In the genomic region with DNA sequence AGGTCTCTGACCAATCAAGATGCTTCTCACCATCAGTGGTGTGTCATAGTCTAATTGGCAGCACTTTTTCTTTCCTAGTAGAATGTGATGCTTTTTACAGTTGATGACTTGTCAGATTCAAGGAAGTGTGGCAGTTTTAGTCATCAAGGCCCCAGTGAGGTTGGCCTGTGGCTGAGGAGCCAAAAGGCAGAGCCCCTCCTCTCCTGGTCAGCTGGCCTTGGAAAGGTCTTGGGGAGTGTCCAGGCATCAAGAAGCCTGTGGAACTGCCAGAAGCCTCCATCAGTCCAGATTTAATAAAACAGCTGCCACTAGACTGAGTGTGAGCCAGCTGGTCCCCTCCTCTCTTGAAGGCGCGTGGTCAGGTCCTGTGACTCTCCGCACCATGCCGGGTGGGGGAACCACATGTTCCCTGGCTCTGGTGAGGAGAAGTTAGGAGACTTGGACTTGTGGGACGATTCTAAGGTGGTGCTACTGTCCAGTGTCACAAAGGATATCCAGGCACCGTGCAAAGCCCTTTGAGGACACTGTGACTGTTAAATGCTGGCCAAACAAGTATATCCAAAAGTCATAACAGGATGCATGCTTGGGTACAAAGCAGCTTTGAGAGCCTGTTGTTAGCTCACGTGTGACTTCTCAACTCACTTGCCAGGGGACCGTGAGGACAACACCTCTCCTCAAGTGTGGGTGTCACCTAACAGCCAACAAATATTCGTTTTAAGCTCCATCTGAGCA, we compare ENCODE assay signal across 15 cellular contexts. TPM values are rescaled to one million over a fixed set of nuclear protein-coding genes. Genes with fewer than 3 reads are reported as not detected.
DNase-seq lines count a peak whose midpoint lies in the region; ATAC-seq and TF ChIP-seq lines count a peak whose summit lies in the region.
"Had no signal": no experiment of that assay in that cellular context is flagged by ENCODE, and none has a peak within 500 bp of the region (broad histone marks: within the 10 kb centered on the region; RNA-seq: fewer than 3 reads in every experiment).

No MANE protein-coding gene starts in this region.

- H3K27me3 ChIP-seq in PC-9 (ENCODE audit: insufficient read depth, low read depth) (no peaks in the 10 kb centered on the region), fibroblast of lung (ENCODE audit: control insufficient read depth, insufficient read depth, low read length) (no peaks in the 10 kb centered on the region), SK-N-SH (ENCODE audit: insufficient read depth) (no peaks in the 10 kb centered on the region)

- 85% methylated on average over 8 of the region's 9 CpGs for WGBS in SK-N-SH (ENCODE audit: low lambda C conversion rate)

- no TSS peak for BruUV-seq in PC-9 (replicated peaks; lab: Mats Ljungman, UMichigan)

- DNase-seq in AG08395 (ENCODE audit: low spot score): peak; percentile 59
- peak in 1 of 2 experiments; percentile 61 for DNase-seq in PC-9
- peak; percentile 58 to 75 for DNase-seq in fibroblast of lung (ENCODE audit: low read depth in 2 of 2)
- DNase-seq in natural killer cell: no peak
- no peak for DNase-seq in activated CD4-positive, CD25-positive, alpha-beta regulatory T cell treated with anti-CD3 and anti-CD28 coated beads, Interleukin-2, amount 50 U/mL, for 72 hours
- DNase-seq in SHP77 treated with DMSO at 0.1 percent for 48 hours (lab: John Stamatoyannopoulos, UW): no peak
- DNase-seq in SK-N-SH: no peak
- no peak for DNase-seq in COLO668 (lab: John Stamatoyannopoulos, UW; ENCODE audit: unreplicated experiment)
- DNase-seq: ACHN, activated T-cell treated with anti-CD3 and anti-CD28 coated beads for 4 hours, cortex of kidney, NCI-H526 had no signal

- H3K9me3 ChIP-seq in PC-9 (ENCODE audit: insufficient read depth, low read depth) (no peaks in the 10 kb centered on the region; the same call in 1 of the 2 replicates), fibroblast of lung (ENCODE audit: control insufficient read depth, insufficient read depth, low read depth, low read length) (no peaks in the 10 kb centered on the region), SK-N-SH (no peaks in the 10 kb centered on the region)
- H3K9me3 ChIP-seq: prostate gland had no signal

- no peaks in the 10 kb centered on the region for H3K4me1 Mint-ChIP-seq in natural killer cell
- H3K4me1 Mint-ChIP-seq: IgD-negative memory B cell had no signal

- H3K27ac Mint-ChIP-seq in natural killer cell: no peak overlapping the region
- H3K27ac Mint-ChIP-seq: IgD-negative memory B cell; T-helper 1 cell treated with Interleukin-12 subunit alpha and Interleukin-12 subunit beta and Interleukin-4 antibody, amounts not matched to agents 30 μg/mL and 1 μg/mL, for 36 hours had no signal

- H3K9ac ChIP-seq in fibroblast of lung (ENCODE audit: insufficient read depth, low read length) (no peak overlapping the region), SK-N-SH (no peak overlapping the region)

- H3K36me3 Mint-ChIP-seq in natural killer cell: no peaks in the 10 kb centered on the region

- H3K4me3 Mint-ChIP-seq in natural killer cell: no peak overlapping the region
- H3K4me3 Mint-ChIP-seq: IgD-negative memory B cell; T-helper 1 cell treated with Interleukin-12 subunit alpha and Interleukin-12 subunit beta and Interleukin-4 antibody, amounts not matched to agents 30 μg/mL and 1 μg/mL, for 36 hours had no signal

- H3K36me3 ChIP-seq in PC-9 (ENCODE audit: low read depth): no peaks in the 10 kb centered on the region
- no peaks in the 10 kb centered on the region for H3K36me3 ChIP-seq in fibroblast of lung (ENCODE audit: control insufficient read depth, insufficient read depth, low read length)
- H3K36me3 ChIP-seq in SK-N-SH (replicated peaks in 1 of 2; ENCODE audit: control insufficient read depth in 1 of 2, insufficient read depth in 2 of 2, low read length in 1 of 2): no peaks in the 10 kb centered on the region
- H3K36me3 ChIP-seq: prostate gland had no signal

- POLR2A ChIA-PET in PC-9 (lab: Charles Lee; ENCODE audit: unreplicated experiment): no interaction called here
- POLR2A ChIA-PET in SK-N-SH (lab: Yijun Ruan, JAX): interaction anchor here (0.6 to 0.9 kb wide), 2 partner anchors 22 to 269 kb away, joined by 3 read pairs; no protein-coding TSS in a partner anchor

- H4K20me1 ChIP-seq in PC-9 (ENCODE audit: insufficient read depth) (no peaks in the 10 kb centered on the region), fibroblast of lung (ENCODE audit: control insufficient read depth, extremely low read depth, insufficient read depth, low read length) (no peaks in the 10 kb centered on the region), SK-N-SH (ENCODE audit: insufficient read depth) (no peaks in the 10 kb centered on the region)

- H2AFZ ChIP-seq in PC-9: no peak overlapping the region
- no peak overlapping the region for H2AFZ ChIP-seq in fibroblast of lung (ENCODE audit: low read length)
- H2AFZ ChIP-seq in SK-N-SH (ENCODE audit: low read depth): no peak overlapping the region

- TF ChIP-seq CTCF in PC-9 (conservative IDR thresholded peaks at IDR 0.05): no peak
- TF ChIP-seq CTCF in fibroblast of lung (conservative IDR thresholded peaks at IDR 0.05 in 1 of 2, IDR thresholded peaks at IDR 0.05 in 1 of 2; ENCODE audit: low read depth in 1 of 2, low read length in 2 of 2): no peak
- TF ChIP-seq CTCF in natural killer cell (IDR thresholded peaks at IDR 0.05): no peak
- no peak for TF ChIP-seq CTCF in SK-N-SH (IDR thresholded peaks at IDR 0.05)

- H3K27ac ChIP-seq in PC-9: 0 out of 2 replicates have a peak overlapping the region, but pooled peaks have one; percentile 3
- peak overlapping the region; percentile 72 for H3K27ac ChIP-seq in fibroblast of lung (ENCODE audit: insufficient read depth, low read length)
- H3K27ac ChIP-seq in SK-N-SH (ENCODE audit: low read depth in 2 of 2, low read length in 1 of 2): peak overlapping the region in 1 of 2 experiments; percentile 82; a peak in 2 of 4 replicates
- H3K27ac ChIP-seq: prostate gland had no signal

- H3K4me1 ChIP-seq in PC-9 (replicated peaks; ENCODE audit: insufficient read depth) (peaks cover 48% of the 10 kb centered on the region), fibroblast of lung (ENCODE audit: control insufficient read depth, extremely low read depth, insufficient read depth, low read length) (peaks cover 48% of the 10 kb centered on the region), SK-N-SH (ENCODE audit: control insufficient read depth in 1 of 2, insufficient read depth in 2 of 2, low read depth in 1 of 2, low read length in 1 of 2) (peaks cover 12 to 48% of the 10 kb centered on the region in 2 experiments; a peak in 3 of 4 replicates)

- H3K4me3 ChIP-seq in PC-9 (no peak overlapping the region), fibroblast of lung (replicated peaks in 1 of 4; ENCODE audit: control extremely low read depth in 1 of 4, insufficient read depth in 1 of 4, low read depth in 3 of 4, low read length in 4 of 4) (no peak overlapping the region), SK-N-SH (ENCODE audit: low read depth in 2 of 2, low read length in 1 of 2) (no peak overlapping the region)
- H3K4me3 ChIP-seq: prostate gland had no signal

- no peak for TF ChIP-seq EP300 in SK-N-SH (IDR thresholded peaks at IDR 0.05; ENCODE audit: borderline replicate concordance in 1 of 2, low read depth in 1 of 2, low read length in 1 of 2)

- no peak for TF ChIP-seq RAD21 in SK-N-SH (IDR thresholded peaks at IDR 0.05; ENCODE audit: low read length)

- intact Hi-C loops in PC-9 (cut with micrococcal nuclease; ENCODE audit: unreplicated experiment): no loop called here
- intact Hi-C loops in natural killer cell (cut with micrococcal nuclease): no loop called here

- H3K9me3 Mint-ChIP-seq in natural killer cell: no peaks in the 10 kb centered on the region
- H3K9me3 Mint-ChIP-seq: IgD-negative memory B cell; T-helper 1 cell treated with Interleukin-12 subunit alpha and Interleukin-12 subunit beta and Interleukin-4 antibody, amounts not matched to agents 30 μg/mL and 1 μg/mL, for 36 hours had no signal

- H3K9me2 ChIP-seq in PC-9 (ENCODE audit: insufficient read depth) (no peaks in the 10 kb centered on the region), SK-N-SH (no peaks in the 10 kb centered on the region)

- H3F3A ChIP-seq in PC-9 (ENCODE audit: insufficient read depth, low read depth) (peaks cover 25% of the 10 kb centered on the region), SK-N-SH (replicated peaks; ENCODE audit: insufficient read depth) (no peaks in the 10 kb centered on the region)

- CTCF ChIA-PET in PC-9 (lab: Charles Lee): no interaction called here
- CTCF ChIA-PET in SK-N-SH (lab: Yijun Ruan, JAX): interaction anchor here (0.8 to 2.2 kb wide), 6 partner anchors 8 to 188 kb away, joined by 3 to 10 read pairs (median 4); no protein-coding TSS in a partner anchor

- peak in 2 of 3 donors; percentile 24 to 58 for ATAC-seq in natural killer cell

- H3K27me3 Mint-ChIP-seq in natural killer cell (ENCODE audit: low read depth in 2 of 2): peaks cover 20 to 25% of the 10 kb centered on the region in 2 donors

- H3K4me2 ChIP-seq in PC-9: peak overlapping the region; percentile 20
- H3K4me2 ChIP-seq in fibroblast of lung (ENCODE audit: extremely low read depth, insufficient read depth, low read length): no peak overlapping the region
- no peak overlapping the region for H3K4me2 ChIP-seq in SK-N-SH

- H3K79me2 ChIP-seq in PC-9 (ENCODE audit: low read depth): no peaks in the 10 kb centered on the region
- no peaks in the 10 kb centered on the region for H3K79me2 ChIP-seq in fibroblast of lung (ENCODE audit: control insufficient read depth, insufficient read depth, low read length)
- H3K79me2 ChIP-seq in SK-N-SH (ENCODE audit: insufficient read depth): no peaks in the 10 kb centered on the region

TF ChIP-seq in SK-N-SH, 30 proteins besides CTCF, POLR2A, EP300 and RAD21 (continues in another document):
- TF ChIP-seq SMC3 (IDR thresholded peaks at IDR 0.05; ENCODE audit: low read depth, low read length) (no peak), EZH2phosphoT487 (IDR thresholded peaks at IDR 0.05; ENCODE audit: borderline replicate concordance, low read depth) (no peak), TCF12 (IDR thresholded peaks at IDR 0.05) (no peak), MEF2A (IDR thresholded peaks at IDR 0.05; ENCODE audit: borderline replicate concordance, low read depth) (no peak)

RNA-seq across cellular contexts. Expression of a gene that starts 6.1 kb away (rescaled TPM):
- total RNA-seq in PC-9 (2021) (0.13 TPM in 1 of 2 replicates, not detected in the other), fibroblast of lung (108 and 163 TPM in 2 replicates), natural killer cell (not detected)
- polyA plus RNA-seq in fibroblast of lung (56.9 and 128 TPM in 2 replicates), SK-N-SH (2012; rRNA removed) (11.0 and 12.3 TPM in 2 replicates)
- 57.6 and 130 TPM in 2 replicates for polyA plus RNA-seq in fibroblast of lung (2012)
- polyA minus RNA-seq in fibroblast of lung (ENCODE audit: low replicate concordance): 60.0 and 118 TPM in 2 replicates
- 8.0 and 9.4 TPM in 2 replicates for polyA plus RNA-seq in SK-N-SH (2012; cell fraction: cytosol; rRNA removed)
- polyA plus RNA-seq in SK-N-SH (2012; cell fraction: nucleus; rRNA removed): 7.5 and 10.3 TPM in 2 replicates

Comparison
In these comparisons a context has a peak if more than half of its experiments do, and no peak if none do; other contexts are left out.
1. DNase-seq: peak in AG08395 (single experiment) and fibroblast of lung (2 of 2); none in natural killer cell (single experiment), activated CD4-positive, CD25-positive, alpha-beta regulatory T cell treated with anti-CD3 and anti-CD28 coated beads, Interleukin-2, amount 50 U/mL, for 72 hours (single experiment), SHP77 treated with DMSO at 0.1 percent for 48 hours (single experiment), SK-N-SH (single experiment) and COLO668 (single experiment).
2. RNA of a gene that starts 6.1 kb away (total RNA-seq): 108 to 163 TPM in fibroblast of lung; 0.13 TPM in PC-9 and not detected in natural killer cell; every median in the first group is over 10 times any median in the second.